ENCODE assay signal across 11 cellular contexts in genomic region chr9:93673271-93673843, GRCh38.
DNase-seq lines count a peak whose midpoint lies in the region; ATAC-seq and TF ChIP-seq lines count a peak whose summit lies in the region.
"Had no signal": no experiment of that assay in that cellular context is flagged by ENCODE, and none has a peak within 500 bp of the region (broad histone marks: within the 10 kb centered on the region; RNA-seq: fewer than 3 reads in every experiment).

No MANE protein-coding gene starts in this region.

- ATAC-seq in natural killer cell treated with Interleukin-12 subunit alpha and Interleukin-12 subunit beta and Interleukin-15 and Interleukin-18, amount 100 ng/mL, for 72 hours, result no peak
- ATAC-seq in HG03095 (IDR thresholded peaks at IDR 0.05; ENCODE audit: unreplicated experiment), result no peak

- H3K27me3 Mint-ChIP-seq in natural killer cell treated with Interleukin-12 subunit alpha and Interleukin-12 subunit beta and Interleukin-15 and Interleukin-18, amount 100 ng/mL, for 72 hours, result no peaks in the 10 kb centered on the region
- peaks cover 9% of the 10 kb centered on the region for H3K27me3 Mint-ChIP-seq in neural progenitor cell (ENCODE audit: insufficient read depth, low read depth)

- no peak overlapping the region for H3K9ac ChIP-seq in neural progenitor cell
- H3K9ac ChIP-seq: parathyroid adenoma had no signal

- TF ChIP-seq CTCF in ascending aorta (IDR thresholded peaks at IDR 0.05), result no peak
- TF ChIP-seq CTCF in neural progenitor cell (IDR thresholded peaks at IDR 0.05), result no peak

- H2AFZ ChIP-seq in neural progenitor cell (replicated peaks), result no peak overlapping the region
- H2AFZ ChIP-seq: hepatocyte, parathyroid adenoma had no signal

- H4K20me1 ChIP-seq in neural progenitor cell (ENCODE audit: low read depth), result no peaks in the 10 kb centered on the region

- H3K36me3 ChIP-seq in ascending aorta, result peaks cover 47 to 57% of the 10 kb centered on the region in 2 donors
- no peaks in the 10 kb centered on the region for H3K36me3 ChIP-seq in neural progenitor cell

- H3K27ac ChIP-seq in ascending aorta, result no peak overlapping the region
- H3K27ac ChIP-seq in neural progenitor cell, result no peak overlapping the region
- H3K27ac ChIP-seq: hepatocyte, parathyroid adenoma, VCaP had no signal

- H3K4me1 ChIP-seq in ascending aorta (no peaks in the 10 kb centered on the region), neural progenitor cell (peaks cover 6% of the 10 kb centered on the region)
- H3K4me1 ChIP-seq: parathyroid adenoma had no signal

- no peak overlapping the region for H3K4me3 Mint-ChIP-seq in natural killer cell treated with Interleukin-12 subunit alpha and Interleukin-12 subunit beta and Interleukin-15 and Interleukin-18, amount 100 ng/mL, for 72 hours
- H3K4me3 Mint-ChIP-seq in neural progenitor cell, result no peak overlapping the region

- H3K79me2 ChIP-seq in neural progenitor cell (ENCODE audit: low read depth), result no peaks in the 10 kb centered on the region
- H3K79me2 ChIP-seq: hepatocyte, parathyroid adenoma had no signal

- H3K4me3 ChIP-seq in ascending aorta (no peak overlapping the region), neural progenitor cell (no peak overlapping the region)
- H3K4me3 ChIP-seq: hepatocyte had no signal

- H3K4me2 ChIP-seq in neural progenitor cell, result no peak overlapping the region
- H3K4me2 ChIP-seq: hepatocyte had no signal

- no peaks in the 10 kb centered on the region for H3K9me3 Mint-ChIP-seq in natural killer cell treated with Interleukin-12 subunit alpha and Interleukin-12 subunit beta and Interleukin-15 and Interleukin-18, amount 100 ng/mL, for 72 hours
- no peaks in the 10 kb centered on the region for H3K9me3 Mint-ChIP-seq in neural progenitor cell

- no peaks in the 10 kb centered on the region for H3F3A ChIP-seq in neural progenitor cell (ENCODE audit: low read depth)

- peak; percentile 17 for DNase-seq in COLO829 (ENCODE audit: low spot score)
- DNase-seq in HT1080 (ENCODE audit: low read depth), result peak; percentile 20
- peak; percentile 5 to 60 for DNase-seq in ascending aorta (ENCODE audit: low spot score in 2 of 2)
- peak; percentile 50 for DNase-seq in natural killer cell treated with Interleukin-12 subunit alpha and Interleukin-12 subunit beta and Interleukin-15 and Interleukin-18, amount 100 ng/mL, for 72 hours (ENCODE audit: low spot score)
- no peak for DNase-seq in NCI-H2107 (lab: John Stamatoyannopoulos, UW)
- DNase-seq in neural progenitor cell (ENCODE audit: low spot score), result no peak
- DNase-seq in A172 (ENCODE audit: low spot score), result no peak

- peaks cover 0 to 16% of the 10 kb centered on the region in 2 donors for H3K4me1 Mint-ChIP-seq in natural killer cell treated with Interleukin-12 subunit alpha and Interleukin-12 subunit beta and Interleukin-15 and Interleukin-18, amount 100 ng/mL, for 72 hours (ENCODE audit: low read depth in 2 of 2)
- H3K4me1 Mint-ChIP-seq in neural progenitor cell, result peaks cover 6% of the 10 kb centered on the region

- H3K27ac Mint-ChIP-seq in natural killer cell treated with Interleukin-12 subunit alpha and Interleukin-12 subunit beta and Interleukin-15 and Interleukin-18, amount 100 ng/mL, for 72 hours, result no peak overlapping the region
- no peak overlapping the region for H3K27ac Mint-ChIP-seq in neural progenitor cell

- H3K36me3 Mint-ChIP-seq in natural killer cell treated with Interleukin-12 subunit alpha and Interleukin-12 subunit beta and Interleukin-15 and Interleukin-18, amount 100 ng/mL, for 72 hours, result no peaks in the 10 kb centered on the region
- peaks cover 4% of the 10 kb centered on the region for H3K36me3 Mint-ChIP-seq in neural progenitor cell

- no peaks in the 10 kb centered on the region for H3K27me3 ChIP-seq in ascending aorta
- no peaks in the 10 kb centered on the region for H3K27me3 ChIP-seq in neural progenitor cell
- H3K27me3 ChIP-seq: hepatocyte had no signal

- intact Hi-C loops in ascending aorta (cut with DNase I), result no loop called here

- H3K9me3 ChIP-seq in ascending aorta (no peaks in the 10 kb centered on the region), neural progenitor cell (ENCODE audit: low read depth) (no peaks in the 10 kb centered on the region)

Comparison
In these comparisons a context has a peak if more than half of its experiments do, and no peak if none do; other contexts are left out.
1. DNase-seq: peak in COLO829 (single experiment), HT1080 (single experiment), ascending aorta (2 of 2) and natural killer cell treated with Interleukin-12 subunit alpha and Interleukin-12 subunit beta and Interleukin-15 and Interleukin-18, amount 100 ng/mL, for 72 hours (single experiment); none in NCI-H2107 (single experiment), neural progenitor cell (single experiment) and A172 (single experiment).